8 cellular contexts compared by ENCODE assay signal in the genomic region with DNA sequence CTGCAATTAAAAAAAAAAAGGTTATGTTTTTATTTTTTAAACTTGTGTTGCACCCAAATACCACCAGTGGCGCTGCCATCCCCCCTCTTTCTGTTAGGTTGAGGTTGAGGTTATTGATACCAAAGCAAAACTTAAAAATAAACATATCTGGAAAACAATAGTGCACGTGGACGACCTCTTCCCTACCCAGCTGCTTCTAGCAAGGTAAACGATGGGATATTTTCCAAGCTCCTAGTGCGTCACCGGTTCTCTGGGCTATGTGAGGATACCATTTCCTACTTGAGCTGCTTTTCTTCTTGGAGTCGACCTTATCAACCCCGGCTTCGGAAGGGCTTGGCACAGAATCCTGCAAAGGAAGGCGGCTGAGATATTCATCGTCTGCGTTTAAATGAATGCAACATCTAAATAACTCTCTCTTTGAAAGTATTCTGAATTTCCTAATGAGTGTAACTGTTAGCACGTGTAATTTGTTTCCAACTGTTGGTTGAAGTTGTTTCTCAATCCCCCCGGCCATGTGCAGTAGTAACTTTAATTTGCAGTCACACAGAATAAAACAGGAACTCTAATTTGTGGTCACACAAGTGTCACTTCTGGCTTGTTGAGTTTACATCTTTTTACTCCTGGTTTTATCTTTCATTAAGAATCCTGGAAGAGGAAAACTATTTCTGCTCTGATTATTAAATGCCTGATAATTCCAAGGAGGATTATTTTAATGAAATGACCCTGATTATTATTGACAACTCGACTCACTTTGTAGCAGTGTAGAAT. TPM values are rescaled to one million over a fixed set of nuclear protein-coding genes. Genes with fewer than 3 reads are reported as not detected.
DNase-seq lines count a peak whose midpoint lies in the region; ATAC-seq and TF ChIP-seq lines count a peak whose summit lies in the region.

No MANE protein-coding gene starts in this region.

- peaks cover 58 to 67% (median 65%) of the 10 kb centered on the region in 3 donors for H3K4me1 Mint-ChIP-seq in CD8-positive, alpha-beta memory T cell
- H3K4me1 Mint-ChIP-seq in activated naive CD8-positive, alpha-beta T cell (ENCODE audit: low read depth), result peaks cover 59% of the 10 kb centered on the region

- peak overlapping the region; percentile 89 to 98 (median 93) for H3K4me3 Mint-ChIP-seq in CD8-positive, alpha-beta memory T cell
- H3K4me3 Mint-ChIP-seq in activated naive CD8-positive, alpha-beta T cell, result peak overlapping the region; percentile 94

- TF ChIP-seq POLR2A in ovary (IDR thresholded peaks at IDR 0.05), result no peak

- intact Hi-C loops in left cardiac atrium (cut with DNase I) (loop anchor here in 1 of 2 donors (5.0 kb wide), 1 partner anchor 69 kb away; the partner anchor contains the start of gene AP3B1), ovary (cut with DNase I) (loop anchor here in 3 of 4 donors (5.0 kb wide), 2 partner anchors 64 to 69 kb away; partner anchors contain the start of gene AP3B1 (in 2 of the 3))

- peak overlapping the region; percentile 94 for H3K27ac ChIP-seq in CD8-positive, alpha-beta memory T cell (ENCODE audit: low read depth, low read length)
- H3K27ac ChIP-seq in ovary, result peak overlapping the region; percentile 70 to 78

- POLR2A ChIA-PET in CD8-positive, alpha-beta memory T cell (lab: Charles Lee), result interaction anchor here (0.7 to 2.2 kb wide), 6 partner anchors 10 to 875 kb away, joined by 3 to 111 read pairs (median 4); partner anchors contain the start of genes AP3B1, ARSB and JMY

- H3K27me3 ChIP-seq in CD8-positive, alpha-beta memory T cell (ENCODE audit: insufficient read depth, low read length, poor library complexity, severe bottlenecking), result no peaks in the 10 kb centered on the region
- no peaks in the 10 kb centered on the region for H3K27me3 ChIP-seq in ovary

- no peaks in the 10 kb centered on the region for H3K9me3 Mint-ChIP-seq in CD8-positive, alpha-beta memory T cell
- no peaks in the 10 kb centered on the region for H3K9me3 Mint-ChIP-seq in activated naive CD8-positive, alpha-beta T cell (ENCODE audit: low read depth)

- H3K4me1 ChIP-seq in CD8-positive, alpha-beta memory T cell (ENCODE audit: insufficient read depth, low read length), result peaks cover 20% of the 10 kb centered on the region
- peaks cover 5% of the 10 kb centered on the region for H3K4me1 ChIP-seq in ovary (ENCODE audit: insufficient read depth)

- CTCF ChIA-PET in CD8-positive, alpha-beta memory T cell (lab: Charles Lee), result interaction anchor here (1.0 to 3.9 kb wide), 4 partner anchors 10 to 869 kb away, joined by 4 to 73 read pairs (median 6); partner anchors contain the start of genes AP3B1 and WDR41

- H3K36me3 ChIP-seq in CD8-positive, alpha-beta memory T cell (ENCODE audit: insufficient read depth, low read length), result no peaks in the 10 kb centered on the region
- no peaks in the 10 kb centered on the region for H3K36me3 ChIP-seq in ovary

- H3K4me3 ChIP-seq in CD8-positive, alpha-beta memory T cell (ENCODE audit: low read length), result peak overlapping the region; percentile 96
- H3K4me3 ChIP-seq in ovary, result peak overlapping the region; percentile 99

- H3K27ac Mint-ChIP-seq in CD8-positive, alpha-beta memory T cell, result peak overlapping the region; percentile 92 to 98 (median 96)
- H3K27ac Mint-ChIP-seq in activated naive CD8-positive, alpha-beta T cell, result peak overlapping the region; percentile 87

- H3K9me3 ChIP-seq in CD8-positive, alpha-beta memory T cell (ENCODE audit: low read length), result no peaks in the 10 kb centered on the region
- no peaks in the 10 kb centered on the region for H3K9me3 ChIP-seq in ovary

- H3K27me3 Mint-ChIP-seq in CD8-positive, alpha-beta memory T cell, result peaks cover 0 to 3% of the 10 kb centered on the region in 2 donors
- no peaks in the 10 kb centered on the region for H3K27me3 Mint-ChIP-seq in activated naive CD8-positive, alpha-beta T cell

- TF ChIP-seq EP300 in ovary (IDR thresholded peaks at IDR 0.05), result no peak

- no peak for TF ChIP-seq CTCF in ovary (IDR thresholded peaks at IDR 0.05)

- ATAC-seq in left cardiac atrium, result peak; percentile 3 to 54
- ATAC-seq in GM18858 (IDR thresholded peaks at IDR 0.05; ENCODE audit: unreplicated experiment), result no peak

- 1 to 3% (median 2%) methylated on average over 15 of the region's 15 CpGs for WGBS in ovary, 3 donors

- H3K36me3 Mint-ChIP-seq in CD8-positive, alpha-beta memory T cell, result peaks cover 0 to 14% (median 0%) of the 10 kb centered on the region in 3 donors
- peaks cover 2% of the 10 kb centered on the region for H3K36me3 Mint-ChIP-seq in activated naive CD8-positive, alpha-beta T cell

- no peak for DNase-seq in CD8-positive, alpha-beta memory T cell
- DNase-seq in HCEC 1CT, result peak; percentile 38
- DNase-seq in NCI-H524 treated with DMSO at 0.1 percent for 48 hours (lab: John Stamatoyannopoulos, UW), result peak; percentile 41
- peak; percentile 62 for DNase-seq in left cardiac atrium
- peak; percentile 19 to 47 (median 40) for DNase-seq in ovary
- DNase-seq in activated effector memory CD4-positive, alpha-beta T cell treated with Interleukin-2 at 50 U/mL for 16 hours, result no peak

RNA-seq across cellular contexts. Expression of gene SCAMP1, which starts 1.0 kb away (rescaled TPM):
- 10 to 100 TPM; 15.2 to 17.3 TPM for total RNA-seq in CD8-positive, alpha-beta memory T cell
- polyA plus RNA-seq in CD8-positive, alpha-beta memory T cell, result 36.2 TPM
- total RNA-seq in left cardiac atrium, result 10 to 100 TPM; 32.8 to 38.0 TPM
- 10 to 100 TPM; 26.9 to 38.8 (median 35.7) TPM for total RNA-seq in ovary
- 10 to 100 TPM; 13.6 to 27.1 TPM for polyA plus RNA-seq in ovary

Comparison
In these comparisons a context has a peak if more than half of its experiments do, and no peak if none do; other contexts are left out.
1. DNase-seq: peak in HCEC 1CT (single experiment), NCI-H524 treated with DMSO at 0.1 percent for 48 hours (single experiment), left cardiac atrium (single experiment) and ovary (5 of 5); none in CD8-positive, alpha-beta memory T cell (0 of 5) and activated effector memory CD4-positive, alpha-beta T cell treated with Interleukin-2 at 50 U/mL for 16 hours (single experiment).